ENCODE assay signal across 20 cellular contexts in the genomic region with DNA sequence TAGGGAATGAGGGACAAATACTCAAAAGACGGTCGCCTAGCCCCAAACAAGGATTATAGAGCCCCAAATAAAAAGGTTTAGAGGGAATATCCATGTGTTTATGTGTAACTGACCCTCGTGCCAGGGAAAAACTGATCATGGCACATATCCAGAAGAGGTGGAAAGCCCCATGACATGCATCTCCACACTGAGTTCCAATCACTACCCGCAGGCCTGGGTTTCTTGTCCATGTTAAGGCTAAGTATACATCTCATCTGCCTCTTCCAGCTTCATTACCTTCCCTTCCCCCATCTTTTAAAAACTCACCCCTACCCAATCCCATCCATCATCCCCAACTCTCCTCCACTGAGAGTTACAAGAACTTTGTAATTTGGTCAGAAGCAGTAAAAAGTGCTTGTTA. TPM values are rescaled to one million over a fixed set of nuclear protein-coding genes. Genes with fewer than 3 reads are reported as not detected.
DNase-seq lines count a peak whose midpoint lies in the region; TF ChIP-seq lines count a peak whose summit lies in the region.
"Had no signal": no experiment of that assay in that cellular context is flagged by ENCODE, and none has a peak within 500 bp of the region (broad histone marks: within the 10 kb centered on the region; RNA-seq: fewer than 3 reads in every experiment).

No MANE protein-coding gene starts in this region.

- DNase-seq in Calu3 (no peak), nephron progenitor cell (no peak), ACHN (no peak), posterior cingulate gyrus (no peak)
- DNase-seq in activated naive CD8-positive, alpha-beta T cell treated with anti-CD3 and anti-CD28 coated beads for 36 hours = no peak
- no peak for DNase-seq in activated CD8-positive, alpha-beta memory T cell treated with anti-CD3 and anti-CD28 coated beads for 24 hours
- DNase-seq: activated gamma-delta T cell; aorta; GDM1; MM.1S; naive thymus-derived CD8-positive, alpha-beta T cell; NCI-H187; NCI-H446 treated with DMSO at 0.1 percent for 48 hours; stimulated activated CD4-positive, alpha-beta T cell treated with anti-CD3 and anti-CD28 coated beads, Interleukin-2, amount 100 ng/mL, for 48 hours; substantia nigra; T-helper 2 cell had no signal

- H3K36me3 ChIP-seq in HUES6 (ENCODE audit: control insufficient read depth, insufficient read depth, low read length) = no peaks in the 10 kb centered on the region

- intact Hi-C loops in Calu3 (cut with micrococcal nuclease; ENCODE audit: unreplicated experiment) (no loop called here), posterior cingulate gyrus (cut with DNase I) (no loop called here)

- in situ Hi-C loops in ACHN (cut with HindIII; ENCODE audit: low pct_ligation_motif_present, low pct_unique_long_range_greater_than_20kb, low sequenced_read_pairs) = no loop called here

- peak overlapping the region; percentile 76 for H3K9ac ChIP-seq in HUES6 (ENCODE audit: low read length)
- H3K9ac ChIP-seq: BLaER1 had no signal

- TF ChIP-seq CTCF in Calu3 (IDR thresholded peaks at IDR 0.05; ENCODE audit: unreplicated experiment) (no peak), nephron progenitor cell (IDR thresholded peaks at IDR 0.05) (no peak)

- peak overlapping the region; percentile 39; the same call in 1 of the 2 replicates for H3K27ac ChIP-seq in HUES6 (ENCODE audit: low read depth, low read length)
- H3K27ac ChIP-seq: BLaER1 had no signal

- H3K9me3 ChIP-seq in HUES6 (ENCODE audit: control insufficient read depth, insufficient read depth, low read depth, low read length) = no peaks in the 10 kb centered on the region
- H3K9me3 ChIP-seq: BLaER1, heart right ventricle had no signal

- no peaks in the 10 kb centered on the region for H3K27me3 ChIP-seq in HUES6 (ENCODE audit: control insufficient read depth, insufficient read depth, low read length)
- H3K27me3 ChIP-seq: BLaER1, heart right ventricle had no signal

- BruUV-seq in Calu3 (replicated peaks; lab: Mats Ljungman, UMichigan) = no TSS peak

- H3K4me3 Mint-ChIP-seq in Calu3 (ENCODE audit: low read depth, unreplicated experiment) (no peak overlapping the region), nephron progenitor cell (no peak overlapping the region)
- no peak overlapping the region for H3K4me3 Mint-ChIP-seq in activated naive CD8-positive, alpha-beta T cell treated with anti-CD3 and anti-CD28 coated beads for 36 hours
- H3K4me3 Mint-ChIP-seq: naive thymus-derived CD8-positive, alpha-beta T cell had no signal

- H3K36me3 Mint-ChIP-seq in Calu3 (ENCODE audit: insufficient read depth, unreplicated experiment) (peaks cover 25% of the 10 kb centered on the region), nephron progenitor cell (ENCODE audit: low read depth) (peaks cover 12% of the 10 kb centered on the region)
- H3K36me3 Mint-ChIP-seq in activated naive CD8-positive, alpha-beta T cell treated with anti-CD3 and anti-CD28 coated beads for 36 hours = no peaks in the 10 kb centered on the region
- H3K36me3 Mint-ChIP-seq: naive thymus-derived CD8-positive, alpha-beta T cell had no signal

- H3K27ac Mint-ChIP-seq in Calu3 (ENCODE audit: unreplicated experiment) = peak overlapping the region; percentile 73
- H3K27ac Mint-ChIP-seq in activated naive CD8-positive, alpha-beta T cell treated with anti-CD3 and anti-CD28 coated beads for 36 hours = peak overlapping the region; percentile 82
- peak overlapping the region; percentile 36 for H3K27ac Mint-ChIP-seq in nephron progenitor cell

- peak overlapping the region; percentile 24; the same call in 1 of the 2 replicates for H3K4me3 ChIP-seq in HUES6 (ENCODE audit: low read depth, low read length)
- H3K4me3 ChIP-seq: BLaER1, GM12878, heart right ventricle had no signal

- CTCF ChIA-PET in Calu3 (lab: Charles Lee) = interaction anchor here (0.9 to 1.3 kb wide), 6 partner anchors 9 to 168 kb away, joined by 3 to 6 read pairs (median 4); no protein-coding TSS in a partner anchor

- H3K4me1 Mint-ChIP-seq in Calu3 (ENCODE audit: low read depth, unreplicated experiment) (peaks cover 15% of the 10 kb centered on the region), nephron progenitor cell (peaks cover 20% of the 10 kb centered on the region)
- H3K4me1 Mint-ChIP-seq in activated naive CD8-positive, alpha-beta T cell treated with anti-CD3 and anti-CD28 coated beads for 36 hours = peaks cover 19% of the 10 kb centered on the region

- peaks cover 22% of the 10 kb centered on the region; the same call in 1 of the 2 replicates for H3K4me1 ChIP-seq in HUES6 (ENCODE audit: control insufficient read depth, insufficient read depth, low read length)
- H3K4me1 ChIP-seq: BLaER1 had no signal

- H3K27me3 Mint-ChIP-seq in Calu3 (ENCODE audit: unreplicated experiment) = no peaks in the 10 kb centered on the region
- H3K27me3 Mint-ChIP-seq in activated naive CD8-positive, alpha-beta T cell treated with anti-CD3 and anti-CD28 coated beads for 36 hours = no peaks in the 10 kb centered on the region
- no peaks in the 10 kb centered on the region for H3K27me3 Mint-ChIP-seq in nephron progenitor cell (ENCODE audit: low read depth, poor library complexity)

- H3K9me3 Mint-ChIP-seq in Calu3 (ENCODE audit: low read depth, unreplicated experiment) (no peaks in the 10 kb centered on the region), nephron progenitor cell (no peaks in the 10 kb centered on the region)
- no peaks in the 10 kb centered on the region for H3K9me3 Mint-ChIP-seq in activated naive CD8-positive, alpha-beta T cell treated with anti-CD3 and anti-CD28 coated beads for 36 hours
- H3K9me3 Mint-ChIP-seq: naive thymus-derived CD8-positive, alpha-beta T cell had no signal

RNA-seq across cellular contexts. Expression of a gene that starts 15.2 kb away (rescaled TPM):
- 34.0 and 35.4 TPM in 2 replicates for total RNA-seq in Calu3 (2022)
- 10 to 100 TPM; 20.4 to 20.7 TPM for total RNA-seq in activated naive CD8-positive, alpha-beta T cell treated with anti-CD3 and anti-CD28 coated beads for 36 hours
